Comparison of ENCODE assay signal across 16 cellular contexts in the genomic region with DNA sequence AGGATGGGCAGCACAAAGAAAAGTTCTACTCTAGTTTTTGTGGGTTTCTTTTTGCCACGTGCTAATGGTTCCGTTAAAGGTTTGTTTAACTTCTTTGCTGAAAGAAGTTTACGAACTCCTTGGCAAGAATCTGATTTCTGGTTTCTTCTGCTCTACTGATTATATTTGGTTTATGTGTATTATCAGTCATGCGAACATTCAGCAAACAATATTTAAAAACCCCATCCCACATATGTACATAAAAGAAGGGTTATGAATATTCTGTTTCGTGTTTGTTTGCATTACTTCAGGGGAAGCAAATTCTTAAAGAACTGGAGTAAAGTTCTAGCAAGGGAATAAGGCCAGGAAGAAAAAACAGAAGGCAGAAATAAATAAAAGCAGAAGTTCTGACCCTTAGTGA. TPM values are rescaled to one million over a fixed set of nuclear protein-coding genes. Genes with fewer than 3 reads are reported as not detected.
A peak's percentile ranks its signal among the peaks of the same experiment; 100 is the strongest.
DNase-seq lines count a peak whose midpoint lies in the region; ATAC-seq and TF ChIP-seq lines count a peak whose summit lies in the region.
"Had no signal": no experiment of that assay in that cellular context is flagged by ENCODE, and none has a peak within 500 bp of the region (broad histone marks: within the 10 kb centered on the region; RNA-seq: fewer than 3 reads in every experiment).

No MANE protein-coding gene starts in this region.

- H3K4me1 ChIP-seq in endocrine pancreas (ENCODE audit: control insufficient read depth, insufficient read depth, low read length) (peaks cover 13% of the 10 kb centered on the region), right cardiac atrium (ENCODE audit: control insufficient read depth, insufficient read depth, low read length) (no peaks in the 10 kb centered on the region)
- H3K4me1 ChIP-seq: BE2C, Caco-2 had no signal

- H3K4me3 ChIP-seq in LNCaP clone FGC (ENCODE audit: low read depth, low read length) (peak overlapping the region; percentile 9), endocrine pancreas (ENCODE audit: control insufficient read depth, insufficient read depth, low read length) (peak overlapping the region; percentile 16), right cardiac atrium (ENCODE audit: low read length) (no peak overlapping the region)
- H3K4me3 ChIP-seq: GM23338 had no signal

- H3K9me3 ChIP-seq in endocrine pancreas (ENCODE audit: control insufficient read depth, low read length) (no peaks in the 10 kb centered on the region), right cardiac atrium (ENCODE audit: control insufficient read depth, low read length) (no peaks in the 10 kb centered on the region)
- H3K9me3 ChIP-seq: BE2C, Caco-2 had no signal

- no peak for ATAC-seq in right cardiac atrium
- ATAC-seq: GM23338, HepG2 had no signal

- peak overlapping the region; percentile 41 for H3K27ac Mint-ChIP-seq in nephron progenitor cell
- H3K27ac Mint-ChIP-seq: CD4-positive, alpha-beta T cell; GM23338; IgD-negative memory B cell had no signal

- no peak overlapping the region for H3K9ac ChIP-seq in endocrine pancreas (ENCODE audit: control insufficient read depth, insufficient read depth, low read length)

- intact Hi-C loops in right cardiac atrium (cut with DNase I) = no loop called here

- H3K27me3 ChIP-seq in endocrine pancreas (ENCODE audit: control insufficient read depth, insufficient read depth, low read length) = no peaks in the 10 kb centered on the region
- no peaks in the 10 kb centered on the region for H3K27me3 ChIP-seq in right cardiac atrium (ENCODE audit: control insufficient read depth, insufficient read depth)
- H3K27me3 ChIP-seq: BE2C had no signal

- peaks cover 13% of the 10 kb centered on the region for H3K4me1 Mint-ChIP-seq in nephron progenitor cell
- H3K4me1 Mint-ChIP-seq: GM23338 had no signal

- no peaks in the 10 kb centered on the region for H3K27me3 Mint-ChIP-seq in nephron progenitor cell (ENCODE audit: low read depth, poor library complexity)
- H3K27me3 Mint-ChIP-seq: CD4-positive, alpha-beta T cell; IgD-negative memory B cell had no signal

- no peaks in the 10 kb centered on the region for H3K36me3 ChIP-seq in endocrine pancreas (ENCODE audit: control insufficient read depth, insufficient read depth, low read length)

- H3K27ac ChIP-seq in 22Rv1 (peak overlapping the region; percentile 51), right cardiac atrium (ENCODE audit: low read length) (no peak overlapping the region)

- H3K36me3 Mint-ChIP-seq in nephron progenitor cell (ENCODE audit: low read depth) = peaks cover 75% of the 10 kb centered on the region

- DNase-seq in LNCaP clone FGC (ENCODE audit: low read depth) = peak; percentile 81
- no peak for DNase-seq in nephron progenitor cell
- DNase-seq in NCI-H1930 (lab: John Stamatoyannopoulos, UW) = no peak
- DNase-seq in SW480 (ENCODE audit: low spot score) = no peak
- no peak for DNase-seq in RKO (ENCODE audit: low spot score)
- no peak for DNase-seq in right cardiac atrium
- DNase-seq: BE2C; C1 segment of cervical spinal cord; Caco-2; CD4-positive, alpha-beta T cell; HCEC 1CT had no signal

- 90% methylated on average over 5 of the region's 5 CpGs for WGBS in right cardiac atrium

- no peak overlapping the region for H3K4me3 Mint-ChIP-seq in nephron progenitor cell
- H3K4me3 Mint-ChIP-seq: CD4-positive, alpha-beta T cell; GM23338; IgD-negative memory B cell had no signal

- TF ChIP-seq CTCF in 22Rv1 (IDR thresholded peaks at IDR 0.05) = no peak
- TF ChIP-seq CTCF in LNCaP clone FGC (IDR thresholded peaks at IDR 0.05; ENCODE audit: control insufficient read depth, extremely low read depth, insufficient read depth) = no peak
- TF ChIP-seq CTCF in nephron progenitor cell (IDR thresholded peaks at IDR 0.05) = no peak

- no peaks in the 10 kb centered on the region for H3K9me3 Mint-ChIP-seq in nephron progenitor cell
- H3K9me3 Mint-ChIP-seq: CD4-positive, alpha-beta T cell; GM23338; IgD-negative memory B cell had no signal

RNA-seq across cellular contexts. Expression of gene LARS2, which starts 9.8 kb away (rescaled TPM):
- 10 to 100 TPM; 10.9 to 16.6 (median 15.4) TPM for total RNA-seq in right cardiac atrium
- polyA plus RNA-seq in right cardiac atrium = 8.9 TPM
